Comparison of ENCODE assay signal across 2 cellular contexts in the genomic region with DNA sequence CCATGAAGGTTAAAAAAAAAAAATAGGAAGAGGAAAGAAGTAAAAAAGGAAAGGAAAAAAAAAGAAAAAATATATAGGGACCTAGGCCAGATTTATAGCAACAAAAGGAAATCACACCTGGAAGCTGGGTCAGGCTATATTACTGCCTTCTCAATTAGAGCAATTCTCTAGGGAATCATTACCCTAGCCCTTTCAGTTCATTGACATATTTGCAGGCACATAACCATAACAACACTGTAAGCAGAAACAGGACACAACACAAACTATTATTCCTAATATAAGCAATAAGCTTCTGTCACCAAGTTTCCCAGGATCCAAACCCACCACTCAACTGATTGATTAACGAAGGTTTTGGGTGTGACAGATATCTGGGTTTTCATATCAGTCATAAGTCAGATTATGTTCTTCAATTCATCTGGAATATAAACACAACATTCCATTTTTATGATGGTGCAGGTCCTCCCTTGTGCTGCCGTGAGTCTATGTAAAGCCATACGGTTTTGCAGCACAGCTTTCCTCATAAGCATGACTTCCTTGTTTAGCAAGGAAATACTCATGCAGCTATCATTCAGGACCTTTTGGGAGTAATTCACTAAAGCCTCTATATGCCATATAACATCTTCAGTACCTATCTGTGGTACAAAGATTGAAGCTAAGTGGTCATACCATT.
TF ChIP-seq lines count a peak whose summit lies in the region.

No MANE protein-coding gene starts in this region.

TF ChIP-seq in IMR-90, 13 proteins besides CTCF, POLR2A, EP300 and RAD21:
- peak; percentile 8; the same call in 1 of the 2 replicates for TF ChIP-seq NFE2L2 (IDR thresholded peaks at IDR 0.05; ENCODE audit: low read depth, low read length)
- no peak for TF ChIP-seq MXI1 (IDR thresholded peaks at IDR 0.05; ENCODE audit: borderline replicate concordance, low read depth, low read length)
- TF ChIP-seq CEBPB (IDR thresholded peaks at IDR 0.05; ENCODE audit: low read depth, low read length) = 0 out of 2 replicates have a peak, but pooled peaks have one; percentile 25
- no peak for TF ChIP-seq BHLHE40 (IDR thresholded peaks at IDR 0.05; ENCODE audit: low read depth, low read length)
- peak; percentile 21; the same call in 1 of the 2 replicates for TF ChIP-seq FOS (IDR thresholded peaks at IDR 0.05; ENCODE audit: low read depth, low read length)
- no peak for TF ChIP-seq SMC3 (IDR thresholded peaks at IDR 0.05; ENCODE audit: low read depth, low read length)
- TF ChIP-seq, protein P1, sequence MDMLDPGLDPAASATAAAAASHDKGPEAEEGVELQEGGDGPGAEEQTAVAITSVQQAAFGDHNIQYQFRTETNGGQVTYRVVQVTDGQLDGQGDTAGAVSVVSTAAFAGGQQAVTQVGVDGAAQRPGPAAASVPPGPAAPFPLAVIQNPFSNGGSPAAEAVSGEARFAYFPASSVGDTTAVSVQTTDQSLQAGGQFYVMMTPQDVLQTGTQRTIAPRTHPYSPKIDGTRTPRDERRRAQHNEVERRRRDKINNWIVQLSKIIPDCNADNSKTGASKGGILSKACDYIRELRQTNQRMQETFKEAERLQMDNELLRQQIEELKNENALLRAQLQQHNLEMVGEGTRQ (IDR thresholded peaks at IDR 0.05; ENCODE audit: low read depth, low read length) = no peak
- no peak for TF ChIP-seq MAZ (IDR thresholded peaks at IDR 0.05; ENCODE audit: borderline replicate concordance, low read depth, low read length)
- TF ChIP-seq RCOR1 (IDR thresholded peaks at IDR 0.05; ENCODE audit: insufficient replicate concordance, low read length) = no peak
- TF ChIP-seq, protein P2, sequence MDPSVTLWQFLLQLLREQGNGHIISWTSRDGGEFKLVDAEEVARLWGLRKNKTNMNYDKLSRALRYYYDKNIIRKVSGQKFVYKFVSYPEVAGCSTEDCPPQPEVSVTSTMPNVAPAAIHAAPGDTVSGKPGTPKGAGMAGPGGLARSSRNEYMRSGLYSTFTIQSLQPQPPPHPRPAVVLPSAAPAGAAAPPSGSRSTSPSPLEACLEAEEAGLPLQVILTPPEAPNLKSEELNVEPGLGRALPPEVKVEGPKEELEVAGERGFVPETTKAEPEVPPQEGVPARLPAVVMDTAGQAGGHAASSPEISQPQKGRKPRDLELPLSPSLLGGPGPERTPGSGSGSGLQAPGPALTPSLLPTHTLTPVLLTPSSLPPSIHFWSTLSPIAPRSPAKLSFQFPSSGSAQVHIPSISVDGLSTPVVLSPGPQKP (IDR thresholded peaks at IDR 0.05; ENCODE audit: borderline replicate concordance, low read depth, low read length) = no peak
- no peak for TF ChIP-seq MAFK (IDR thresholded peaks at IDR 0.05; ENCODE audit: low read depth, low read length)
- no peak for TF ChIP-seq RFX5 (IDR thresholded peaks at IDR 0.05; ENCODE audit: low read depth, low read length)
- no peak for TF ChIP-seq CHD1 (IDR thresholded peaks at IDR 0.05; ENCODE audit: low read depth, low read length)
TF ChIP-seq in IMR-90: peak in this region for 3.

TF ChIP-seq in GM12878, 131 proteins besides CTCF, POLR2A, EP300 and RAD21:
- TF ChIP-seq DPF2 (IDR thresholded peaks at IDR 0.05) (no peak), BMI1 (IDR thresholded peaks at IDR 0.05; ENCODE audit: borderline replicate concordance) (peak; percentile 15; the same call in 1 of the 2 replicates), MEF2B (IDR thresholded peaks at IDR 0.05; ENCODE audit: partially characterized antibody, poor library complexity, severe bottlenecking) (peak; percentile 84), MTA2 (IDR thresholded peaks at IDR 0.05; ENCODE audit: low read depth) (peak; percentile 53; the same call in 1 of the 2 replicates), RB1 (IDR thresholded peaks at IDR 0.05; ENCODE audit: borderline replicate concordance) (no peak)
- TF ChIP-seq, protein P3, sequence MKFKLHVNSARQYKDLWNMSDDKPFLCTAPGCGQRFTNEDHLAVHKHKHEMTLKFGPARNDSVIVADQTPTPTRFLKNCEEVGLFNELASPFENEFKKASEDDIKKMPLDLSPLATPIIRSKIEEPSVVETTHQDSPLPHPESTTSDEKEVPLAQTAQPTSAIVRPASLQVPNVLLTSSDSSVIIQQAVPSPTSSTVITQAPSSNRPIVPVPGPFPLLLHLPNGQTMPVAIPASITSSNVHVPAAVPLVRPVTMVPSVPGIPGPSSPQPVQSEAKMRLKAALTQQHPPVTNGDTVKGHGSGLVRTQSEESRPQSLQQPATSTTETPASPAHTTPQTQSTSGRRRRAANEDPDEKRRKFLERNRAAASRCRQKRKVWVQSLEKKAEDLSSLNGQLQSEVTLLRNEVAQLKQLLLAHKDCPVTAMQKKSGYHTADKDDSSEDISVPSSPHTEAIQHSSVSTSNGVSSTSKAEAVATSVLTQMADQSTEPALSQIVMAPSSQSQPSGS (IDR thresholded peaks at IDR 0.05; ENCODE audit: low read length) = no peak
TF ChIP-seq in GM12878: peak in this region for 3.
